15 cellular contexts compared by ENCODE assay signal in the genomic region with DNA sequence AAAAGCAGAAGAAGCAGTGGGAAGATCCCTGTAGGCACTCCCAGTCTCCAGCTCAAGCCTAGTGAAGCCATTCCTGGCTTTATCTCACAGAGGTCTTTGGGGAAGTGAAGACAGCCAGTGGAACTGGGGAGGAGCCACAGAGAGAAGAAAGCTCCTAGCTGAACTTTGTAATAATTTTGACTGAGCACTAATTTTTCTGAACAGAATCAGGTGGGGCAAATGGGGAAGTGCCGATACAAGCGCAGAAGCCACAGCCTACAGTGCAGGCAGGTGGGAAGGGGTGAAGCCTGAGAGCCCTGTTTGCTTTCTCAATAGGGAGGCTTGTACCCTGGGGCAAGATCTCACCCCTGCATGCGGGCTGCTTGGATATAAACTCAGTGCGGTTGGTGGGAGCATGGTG. TPM values are rescaled to one million over a fixed set of nuclear protein-coding genes. Genes with fewer than 3 reads are reported as not detected.
DNase-seq lines count a peak whose midpoint lies in the region; ATAC-seq and TF ChIP-seq lines count a peak whose summit lies in the region.
"Had no signal": no experiment of that assay in that cellular context is flagged by ENCODE, and none has a peak within 500 bp of the region (broad histone marks: within the 10 kb centered on the region; RNA-seq: fewer than 3 reads in every experiment).

No MANE protein-coding gene starts in this region.

- POLR2A ChIA-PET in T-cell (lab: Charles Lee): no interaction called here
- POLR2A ChIA-PET in RWPE1 (lab: Yijun Ruan, JAX; ENCODE audit: low non-redundant PET): no interaction called here
- POLR2A ChIA-PET in activated CD8-positive, alpha-beta T cell treated with anti-CD3 and anti-CD28 coated beads, Interleukin-2, amount 10 ng/mL, durations not matched to agents 7 days and 5 days (lab: Charles Lee): no interaction called here

- intact Hi-C loops in transverse colon (cut with DNase I; ENCODE audit: low total_unique reads): no loop called here

- peaks cover 0 to 11% (median 6%) of the 10 kb centered on the region in 3 donors for H3K9me3 Mint-ChIP-seq in T-cell
- H3K9me3 Mint-ChIP-seq in activated CD8-positive, alpha-beta T cell treated with anti-CD3 and anti-CD28 coated beads, Interleukin-2, amount 10 ng/mL, durations not matched to agents 7 days and 5 days (ENCODE audit: insufficient read depth): no peaks in the 10 kb centered on the region
- H3K9me3 Mint-ChIP-seq: activated T-cell treated with anti-CD3 and anti-CD28 coated beads, Interleukin-2, amount 50 U/mL, for 72 hours had no signal

- no peaks in the 10 kb centered on the region for H3K36me3 Mint-ChIP-seq in T-cell
- H3K36me3 Mint-ChIP-seq in activated CD8-positive, alpha-beta T cell treated with anti-CD3 and anti-CD28 coated beads, Interleukin-2, amount 10 ng/mL, durations not matched to agents 7 days and 5 days (ENCODE audit: low read depth): no peaks in the 10 kb centered on the region
- H3K36me3 Mint-ChIP-seq: activated CD4-positive, alpha-beta memory T cell treated with anti-CD3 and anti-CD28 coated beads for 36 hours had no signal

- H3K4me2 ChIP-seq in hepatocyte: no peak overlapping the region
- H3K4me2 ChIP-seq: BLaER1 treated with 17β-estradiol and CSF1 and Interleukin-3, amounts not matched to agents 10 nM and 100 nM had no signal

- DNase-seq in NOMO-1 treated with dmso at 0.1 percent for 144 hours (lab: John Stamatoyannopoulos, UW; ENCODE audit: unreplicated experiment) (peak; percentile 17), hepatocyte (ENCODE audit: low spot score) (no peak), transverse colon (no peak), T-cell (no peak), RWPE1 (ENCODE audit: low spot score) (no peak)
- no peak for DNase-seq in activated CD8-positive, alpha-beta T cell treated with anti-CD3 and anti-CD28 coated beads, Interleukin-2, amount 10 ng/mL, durations not matched to agents 7 days and 5 days
- DNase-seq: activated CD4-positive, alpha-beta memory T cell treated with anti-CD3 and anti-CD28 coated beads for 36 hours; activated T-cell treated with anti-CD3 and anti-CD28 coated beads, Interleukin-2, amount 50 U/mL, for 72 hours; adrenal gland; central memory CD4-positive, alpha-beta T cell; left cardiac atrium; MG63 had no signal

- peaks cover 0 to 6% of the 10 kb centered on the region in 2 donors for H3K27me3 Mint-ChIP-seq in T-cell
- H3K27me3 Mint-ChIP-seq in activated CD8-positive, alpha-beta T cell treated with anti-CD3 and anti-CD28 coated beads, Interleukin-2, amount 10 ng/mL, durations not matched to agents 7 days and 5 days (ENCODE audit: low read depth): peaks cover 9% of the 10 kb centered on the region

- 91% methylated on average over 4 of the region's 4 CpGs for WGBS in hepatocyte (ENCODE audit: low lambda C conversion rate, missing lambda C conversion rate)
- 78 to 85% methylated on average over 2 to 4 of the region's 4 CpGs for WGBS in transverse colon (ENCODE audit: low coverage in 1 of 2), 2 donors

- CTCF ChIA-PET in T-cell (lab: Charles Lee) (interaction anchor here (0.5 to 0.6 kb wide), 2 partner anchors 163 to 235 kb away, joined by 4 read pairs; no protein-coding TSS in a partner anchor), RWPE1 (lab: Yijun Ruan, JAX) (no interaction called here)
- CTCF ChIA-PET in activated CD8-positive, alpha-beta T cell treated with anti-CD3 and anti-CD28 coated beads, Interleukin-2, amount 10 ng/mL, durations not matched to agents 7 days and 5 days (lab: Charles Lee): interaction anchor here (1.1 kb wide), 1 partner anchor 21 kb away, joined by 3 read pairs; no protein-coding TSS in a partner anchor

- TF ChIP-seq EP300 in transverse colon (IDR thresholded peaks at IDR 0.05; ENCODE audit: low read depth): no peak

- in situ Hi-C loops in transverse colon (cut with MboI; ENCODE audit: low pct_ligation_motif_present in 1 of 4, low pct_unique_long_range_greater_than_20kb in 1 of 4, low sequenced_read_pairs in 3 of 4): no loop called here

- H3K27ac ChIP-seq in hepatocyte (peak overlapping the region; percentile 75), transverse colon (peak overlapping the region; percentile 75 to 82 (median 80)), RWPE1 (no peak overlapping the region)
- H3K27ac ChIP-seq: adrenal gland; BLaER1 treated with 17β-estradiol and CSF1 and Interleukin-3, amounts not matched to agents 10 nM and 100 nM had no signal

- H3K27me3 ChIP-seq in hepatocyte (no peaks in the 10 kb centered on the region), transverse colon (no peaks in the 10 kb centered on the region)
- H3K27me3 ChIP-seq: adrenal gland; BLaER1 treated with 17β-estradiol and CSF1 and Interleukin-3, amounts not matched to agents 10 nM and 100 nM; MG63 had no signal

- TF ChIP-seq CTCF in hepatocyte (IDR thresholded peaks at IDR 0.05; ENCODE audit: poor library complexity) (no peak), transverse colon (IDR thresholded peaks at IDR 0.05) (no peak), RWPE1 (conservative IDR thresholded peaks at IDR 0.05; ENCODE audit: low read depth) (no peak)

- no peak overlapping the region for H3K4me3 Mint-ChIP-seq in T-cell
- no peak overlapping the region for H3K4me3 Mint-ChIP-seq in activated CD8-positive, alpha-beta T cell treated with anti-CD3 and anti-CD28 coated beads, Interleukin-2, amount 10 ng/mL, durations not matched to agents 7 days and 5 days
- H3K4me3 Mint-ChIP-seq: activated CD4-positive, alpha-beta memory T cell treated with anti-CD3 and anti-CD28 coated beads for 36 hours; activated T-cell treated with anti-CD3 and anti-CD28 coated beads, Interleukin-2, amount 50 U/mL, for 72 hours; endodermal cell had no signal

- no peaks in the 10 kb centered on the region for H3K4me1 Mint-ChIP-seq in T-cell
- H3K4me1 Mint-ChIP-seq in activated CD8-positive, alpha-beta T cell treated with anti-CD3 and anti-CD28 coated beads, Interleukin-2, amount 10 ng/mL, durations not matched to agents 7 days and 5 days (ENCODE audit: low read depth): peaks cover 5% of the 10 kb centered on the region

- H4K20me1 ChIP-seq in hepatocyte (ENCODE audit: insufficient read depth, poor library complexity, severe bottlenecking): no peaks in the 10 kb centered on the region
- H4K20me1 ChIP-seq: BLaER1 treated with 17β-estradiol and CSF1 and Interleukin-3, amounts not matched to agents 10 nM and 100 nM had no signal

- TF ChIP-seq POLR2A in transverse colon (IDR thresholded peaks at IDR 0.05): no peak

- peak; percentile 68 for ATAC-seq in HG02885 (IDR thresholded peaks at IDR 0.05; ENCODE audit: poor library complexity, unreplicated experiment)
- no peak for ATAC-seq in T-cell (replicated peaks in 1 of 4)
- ATAC-seq in activated CD8-positive, alpha-beta T cell treated with anti-CD3 and anti-CD28 coated beads, Interleukin-2, amount 10 ng/mL, durations not matched to agents 7 days and 5 days: no peak
- ATAC-seq: activated T-cell treated with anti-CD3 and anti-CD28 coated beads, Interleukin-2, amount 50 U/mL, for 72 hours; left cardiac atrium had no signal

- H2AFZ ChIP-seq in hepatocyte: no peak overlapping the region

- no peaks in the 10 kb centered on the region for H3K36me3 ChIP-seq in hepatocyte (replicated peaks; ENCODE audit: insufficient read depth, low read depth)
- H3K36me3 ChIP-seq in transverse colon: no peaks in the 10 kb centered on the region
- H3K36me3 ChIP-seq: adrenal gland; BLaER1 treated with 17β-estradiol and CSF1 and Interleukin-3, amounts not matched to agents 10 nM and 100 nM; MG63 had no signal

- no peak overlapping the region for H3K27ac Mint-ChIP-seq in T-cell
- H3K27ac Mint-ChIP-seq in activated CD8-positive, alpha-beta T cell treated with anti-CD3 and anti-CD28 coated beads, Interleukin-2, amount 10 ng/mL, durations not matched to agents 7 days and 5 days: no peak overlapping the region
- H3K27ac Mint-ChIP-seq: activated CD4-positive, alpha-beta memory T cell treated with anti-CD3 and anti-CD28 coated beads for 36 hours; activated T-cell treated with anti-CD3 and anti-CD28 coated beads, Interleukin-2, amount 50 U/mL, for 72 hours; endodermal cell had no signal

- no peaks in the 10 kb centered on the region for H3K9me3 ChIP-seq in hepatocyte (ENCODE audit: low read depth)
- no peaks in the 10 kb centered on the region for H3K9me3 ChIP-seq in transverse colon
- H3K9me3 ChIP-seq: adrenal gland had no signal

- no peak overlapping the region for H3K4me3 ChIP-seq in hepatocyte
- no peak overlapping the region for H3K4me3 ChIP-seq in transverse colon
- H3K4me3 ChIP-seq: adrenal gland; BLaER1 treated with 17β-estradiol and CSF1 and Interleukin-3, amounts not matched to agents 10 nM and 100 nM; MG63 had no signal

- H3K4me1 ChIP-seq in hepatocyte (ENCODE audit: insufficient read depth): peaks cover 13% of the 10 kb centered on the region
- H3K4me1 ChIP-seq in transverse colon: peaks cover 17 to 48% (median 34%) of the 10 kb centered on the region in 4 donors
- H3K4me1 ChIP-seq: adrenal gland had no signal

- H3K9me2 ChIP-seq in hepatocyte (replicated peaks; ENCODE audit: insufficient read depth): no peaks in the 10 kb centered on the region

- H3K79me2 ChIP-seq in hepatocyte: no peaks in the 10 kb centered on the region

RNA-seq across cellular contexts. Expression of gene SNAPC3, which starts 48.4 kb away (rescaled TPM):
- total RNA-seq in hepatocyte: 27.7 and 34.1 TPM in 2 replicates
- 19.4 and 21.2 TPM in 2 replicates for polyA plus RNA-seq in hepatocyte
- 10 to 100 TPM; 44.9 to 70.7 (median 52.5) TPM for total RNA-seq in transverse colon
- 10 to 100 TPM; 11.3 to 32.4 (median 25.6) TPM for total RNA-seq in T-cell
- 10 to 100 TPM; 21.7 to 22.6 TPM for total RNA-seq in activated CD8-positive, alpha-beta T cell treated with anti-CD3 and anti-CD28 coated beads, Interleukin-2, amount 10 ng/mL, durations not matched to agents 7 days and 5 days
